ENCODE assay signal across 12 cellular contexts in the genomic region with DNA sequence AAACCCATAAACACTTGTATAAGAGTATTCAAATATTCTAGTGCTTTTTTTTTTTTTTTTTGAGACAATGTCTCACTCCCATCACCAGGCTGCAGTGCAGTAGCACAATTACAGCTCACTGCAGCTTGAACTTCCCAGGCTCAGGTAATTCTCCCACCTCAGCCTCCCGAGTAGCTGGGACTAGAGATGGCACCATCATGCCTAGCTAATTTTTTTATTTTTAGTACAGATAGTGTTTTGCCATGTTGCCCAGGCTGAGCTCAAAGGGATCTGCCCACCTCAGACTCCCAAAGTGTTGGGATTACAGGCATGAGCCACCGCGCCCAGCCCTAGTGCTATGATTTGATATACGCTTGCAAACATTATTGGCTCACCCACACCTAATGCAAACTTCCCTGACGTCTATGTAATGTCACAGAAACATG. TPM values are rescaled to one million over a fixed set of nuclear protein-coding genes. Genes with fewer than 3 reads are reported as not detected.
DNase-seq lines count a peak whose midpoint lies in the region; ATAC-seq, FAIRE-seq and TF ChIP-seq lines count a peak whose summit lies in the region.
"Had no signal": no experiment of that assay in that cellular context is flagged by ENCODE, and none has a peak within 500 bp of the region (broad histone marks: within the 10 kb centered on the region; RNA-seq: fewer than 3 reads in every experiment).

No MANE protein-coding gene starts in this region.

- CTCF ChIA-PET in A549 (lab: Yijun Ruan, JAX): interaction anchor here (0.6 to 2.8 kb wide), 19 partner anchors 9 to 837 kb away, joined by 3 to 19 read pairs (median 4); no protein-coding TSS in a partner anchor

- DNase-seq in A549 (ENCODE audit: low read depth in 1 of 2, low spot score in 1 of 2): peak in 1 of 2 experiments; percentile 60
- peak; percentile 27 for DNase-seq in GM23248
- DNase-seq in DMS79 (lab: John Stamatoyannopoulos, UW): no peak
- no peak for DNase-seq in NAMALWA (ENCODE audit: low spot score)
- DNase-seq in neural progenitor cell (ENCODE audit: low spot score): no peak
- DNase-seq in effector CD8-positive, alpha-beta T cell (lab: John Stamatoyannopoulos, UW): no peak
- DNase-seq: activated gamma-delta T cell, DND-41 had no signal

- no peak for FAIRE-seq in A549 (lab: Jason Lieb, UNC)
- peak; percentile 87 for FAIRE-seq in islet of Langerhans (lab: Jason Lieb, UNC)
- FAIRE-seq: urothelium cell line had no signal

- no peak overlapping the region for H2AFZ ChIP-seq in GM23248
- H2AFZ ChIP-seq in neural progenitor cell (replicated peaks): no peak overlapping the region

- H3K9me3 ChIP-seq in A549 (0 out of 3 replicates have a peak, but pooled peaks cover 4% of the 10 kb centered on the region), GM23248 (ENCODE audit: low read depth) (no peaks in the 10 kb centered on the region), neural progenitor cell (ENCODE audit: low read depth) (no peaks in the 10 kb centered on the region)

- H3K4me3 ChIP-seq in A549 (no peak overlapping the region), GM23248 (no peak overlapping the region), neural progenitor cell (no peak overlapping the region)
- H3K4me3 ChIP-seq: skin epidermis had no signal

- H3K79me2 ChIP-seq in GM23248 (ENCODE audit: insufficient read depth) (peaks cover 100% of the 10 kb centered on the region), neural progenitor cell (ENCODE audit: low read depth) (no peaks in the 10 kb centered on the region)

- peaks cover 14% of the 10 kb centered on the region; the same call in 1 of the 2 replicates for H4K20me1 ChIP-seq in GM23248 (ENCODE audit: insufficient read depth)
- no peaks in the 10 kb centered on the region for H4K20me1 ChIP-seq in neural progenitor cell (ENCODE audit: low read depth)

- H3K27ac ChIP-seq in A549: peak overlapping the region; percentile 6 to 66; a peak in 3 of 6 replicates
- no peak overlapping the region for H3K27ac ChIP-seq in GM23248
- no peak overlapping the region for H3K27ac ChIP-seq in neural progenitor cell
- H3K27ac ChIP-seq: skin epidermis had no signal

- no peaks in the 10 kb centered on the region for H3K27me3 Mint-ChIP-seq in activated naive CD4-positive, alpha-beta T cell treated with anti-CD3 and anti-CD28 coated beads, Interleukin-2, amount 50 U/mL, for 24 hours
- H3K27me3 Mint-ChIP-seq in neural progenitor cell (ENCODE audit: insufficient read depth, low read depth): peaks cover 2% of the 10 kb centered on the region

- TF ChIP-seq RAD21 in A549 (conservative IDR thresholded peaks at IDR 0.05 in 1 of 2, IDR thresholded peaks at IDR 0.05 in 1 of 2): peak; percentile 55 to 65

- TF ChIP-seq CTCF in A549 (IDR thresholded peaks at IDR 0.05) (peak; percentile 43; the same call in 2 of the 3 replicates), neural progenitor cell (IDR thresholded peaks at IDR 0.05) (no peak)

- H3F3A ChIP-seq in GM23248 (ENCODE audit: insufficient read depth) (peaks cover 13% of the 10 kb centered on the region; the same call in 1 of the 2 replicates), neural progenitor cell (ENCODE audit: low read depth) (no peaks in the 10 kb centered on the region)

- peak overlapping the region; percentile 77 for H3K4me3 Mint-ChIP-seq in activated naive CD4-positive, alpha-beta T cell treated with anti-CD3 and anti-CD28 coated beads, Interleukin-2, amount 50 U/mL, for 24 hours
- no peak overlapping the region for H3K4me3 Mint-ChIP-seq in neural progenitor cell

- WGBS in A549 (ENCODE audit: missing lambda C conversion rate): 46% methylated on average over 5 of the region's 5 CpGs
- 66 to 69% methylated on average over 5 of the region's 5 CpGs for WGBS in GM23248 (ENCODE audit: low coverage in 1 of 2, low lambda C conversion rate in 2 of 2, missing lambda C conversion rate in 2 of 2), 2 experiments

- no peaks in the 10 kb centered on the region for H3K9me2 ChIP-seq in GM23248 (ENCODE audit: insufficient read depth)

- peak; percentile 79 to 84; a peak in 5 of 6 replicates for ATAC-seq in A549

- H3K4me1 ChIP-seq in A549 (peaks cover 39% of the 10 kb centered on the region), GM23248 (ENCODE audit: insufficient read depth) (peaks cover 10% of the 10 kb centered on the region), neural progenitor cell (no peaks in the 10 kb centered on the region)

- POLR2A ChIA-PET in A549 (lab: Yijun Ruan, JAX): interaction anchor here (0.6 kb wide), 1 partner anchor 662 kb away, joined by 4 read pairs; no protein-coding TSS in a partner anchor

- TF ChIP-seq POLR2A in A549 (IDR thresholded peaks at IDR 0.05; ENCODE audit: low read length): no peak

- no peaks in the 10 kb centered on the region for H3K27me3 ChIP-seq in GM23248 (replicated peaks; ENCODE audit: insufficient read depth)
- H3K27me3 ChIP-seq in neural progenitor cell: no peaks in the 10 kb centered on the region

- no peaks in the 10 kb centered on the region for H3K9me3 Mint-ChIP-seq in activated naive CD4-positive, alpha-beta T cell treated with anti-CD3 and anti-CD28 coated beads, Interleukin-2, amount 50 U/mL, for 24 hours
- H3K9me3 Mint-ChIP-seq in neural progenitor cell: peaks cover 4% of the 10 kb centered on the region

- H3K36me3 Mint-ChIP-seq in activated naive CD4-positive, alpha-beta T cell treated with anti-CD3 and anti-CD28 coated beads, Interleukin-2, amount 50 U/mL, for 24 hours: peaks cover 12% of the 10 kb centered on the region
- peaks cover 6% of the 10 kb centered on the region for H3K36me3 Mint-ChIP-seq in neural progenitor cell

- H3K4me1 Mint-ChIP-seq in activated naive CD4-positive, alpha-beta T cell treated with anti-CD3 and anti-CD28 coated beads, Interleukin-2, amount 50 U/mL, for 24 hours: peaks cover 89% of the 10 kb centered on the region
- H3K4me1 Mint-ChIP-seq in neural progenitor cell: no peaks in the 10 kb centered on the region

- H3K4me2 ChIP-seq in A549: peak overlapping the region; percentile 42
- H3K4me2 ChIP-seq in GM23248 (ENCODE audit: unreplicated experiment): no peak overlapping the region
- H3K4me2 ChIP-seq in neural progenitor cell: no peak overlapping the region

- peak overlapping the region; percentile 70 for H3K27ac Mint-ChIP-seq in activated naive CD4-positive, alpha-beta T cell treated with anti-CD3 and anti-CD28 coated beads, Interleukin-2, amount 50 U/mL, for 24 hours
- no peak overlapping the region for H3K27ac Mint-ChIP-seq in neural progenitor cell

- peaks cover 18% of the 10 kb centered on the region; the same call in 1 of the 2 replicates for H3K36me3 ChIP-seq in GM23248 (ENCODE audit: low read depth)
- H3K36me3 ChIP-seq in neural progenitor cell: no peaks in the 10 kb centered on the region

- 0 out of 2 replicates have a peak overlapping the region, but pooled peaks have one; percentile 9 for H3K9ac ChIP-seq in GM23248
- H3K9ac ChIP-seq in neural progenitor cell: no peak overlapping the region

- TF ChIP-seq EP300 in A549 (IDR thresholded peaks at IDR 0.05): no peak

- in situ Hi-C loops in GM23248 (cut with MboI): loop anchor here (10.0 to 25.0 kb wide), 2 partner anchors 212 to 854 kb away; no protein-coding TSS in a partner anchor

TF ChIP-seq in A549, 52 proteins besides CTCF, POLR2A, EP300 and RAD21:
- TF ChIP-seq, protein P1, sequence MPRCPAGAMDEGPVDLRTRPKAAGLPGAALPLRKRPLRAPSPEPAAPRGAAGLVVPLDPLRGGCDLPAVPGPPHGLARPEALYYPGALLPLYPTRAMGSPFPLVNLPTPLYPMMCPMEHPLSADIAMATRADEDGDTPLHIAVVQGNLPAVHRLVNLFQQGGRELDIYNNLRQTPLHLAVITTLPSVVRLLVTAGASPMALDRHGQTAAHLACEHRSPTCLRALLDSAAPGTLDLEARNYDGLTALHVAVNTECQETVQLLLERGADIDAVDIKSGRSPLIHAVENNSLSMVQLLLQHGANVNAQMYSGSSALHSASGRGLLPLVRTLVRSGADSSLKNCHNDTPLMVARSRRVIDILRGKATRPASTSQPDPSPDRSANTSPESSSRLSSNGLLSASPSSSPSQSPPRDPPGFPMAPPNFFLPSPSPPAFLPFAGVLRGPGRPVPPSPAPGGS (IDR thresholded peaks at IDR 0.05): no peak
- peak; percentile 75 for TF ChIP-seq SMC3 (IDR thresholded peaks at IDR 0.05)

RNA-seq across cellular contexts. Expression of a gene that starts 11.8 kb away (rescaled TPM):
- polyA plus RNA-seq in A549 (2011; rRNA removed) (183 and 198 TPM in 2 replicates), A549 (2017; fragmentation: RNase III; extraction: RNeasy Plus Mini Kit Qiagen cat#74134 plus additional on column Dnase treatment) (45.1 to 53.9 TPM (median 46.2 TPM) in 3 replicates), GM23248 (2016; fragmentation: Nextera tagmentation; extraction: Ambion mirVana) (220 and 242 TPM in 2 replicates)
- polyA plus RNA-seq in A549 (2012; cell fraction: cytosol; rRNA removed): 12.5 and 13.6 TPM in 2 replicates
- polyA plus RNA-seq in A549 (2012; cell fraction: nucleus; rRNA removed): 5.4 and 9.5 TPM in 2 replicates
- 135 and 145 TPM in 2 replicates for polyA minus RNA-seq in A549 (2011; rRNA and poly(A)+ RNA removed)
- total RNA-seq in GM23248 (2014; rRNA removed; shearing (Covaris generic)): 186 and 197 TPM in 2 replicates
- 27.6 and 54.6 TPM in 2 replicates for total RNA-seq in neural progenitor cell (ENCODE audit: low replicate concordance)

Comparison
In these comparisons a context has a peak if more than half of its experiments do, and no peak if none do; other contexts are left out.
1. H3K27ac ChIP-seq: peak in A549 (2 of 2); none in GM23248 (single experiment) and neural progenitor cell (single experiment).